ENCODE assay signal across 4 cellular contexts in genomic region chr19:48537541-48537940, GRCh38. TPM values are rescaled to one million over a fixed set of nuclear protein-coding genes. Genes with fewer than 3 reads are reported as not detected.
"Had no signal": no experiment of that assay in that cellular context is flagged by ENCODE, and none has a peak within 500 bp of the region (broad histone marks: within the 10 kb centered on the region; RNA-seq: fewer than 3 reads in every experiment).

No MANE protein-coding gene starts in this region.

- DNase-seq: GDM1, GF-D8 had no signal

- H3K4me3 ChIP-seq: GM12878 had no signal

RNA-seq across cellular contexts. Expression of gene SULT2B1, which starts 14.4 kb away (rescaled TPM):
- total RNA-seq: G401, GM12878 had no signal
